ENCODE assay signal across 19 cellular contexts in genomic region chr22:42596376-42596775, GRCh38. TPM values are rescaled to one million over a fixed set of nuclear protein-coding genes. Genes with fewer than 3 reads are reported as not detected.
DNase-seq lines count a peak whose midpoint lies in the region; ATAC-seq and TF ChIP-seq lines count a peak whose summit lies in the region.
"Had no signal": no experiment of that assay in that cellular context is flagged by ENCODE, and none has a peak within 500 bp of the region (broad histone marks: within the 10 kb centered on the region; RNA-seq: fewer than 3 reads in every experiment).

No MANE protein-coding gene starts in this region.

- TF ChIP-seq CTCF in CD14-positive monocyte (IDR thresholded peaks at IDR 0.05), result no peak
- TF ChIP-seq CTCF in heart left ventricle (IDR thresholded peaks at IDR 0.05), result no peak
- TF ChIP-seq CTCF in ovary (IDR thresholded peaks at IDR 0.05), result no peak
- no peak for TF ChIP-seq CTCF in coronary artery (IDR thresholded peaks at IDR 0.05)

- ATAC-seq in heart left ventricle (peak; percentile 84 to 90 (median 87)), HG03159 (IDR thresholded peaks at IDR 0.05; ENCODE audit: unreplicated experiment) (no peak)
- ATAC-seq: activated naive CD8-positive, alpha-beta T cell treated with anti-CD3 and anti-CD28 coated beads, Interleukin-2, amount 50 U/mL, for 24 hours had no signal

- no peaks in the 10 kb centered on the region for H3K9me3 Mint-ChIP-seq in CD14-positive monocyte
- H3K9me3 Mint-ChIP-seq: activated CD4-positive, alpha-beta T cell treated with anti-CD3 and anti-CD28 coated beads, Interleukin-2, amount 10 ng/mL, durations not matched to agents 7 days and 5 days; activated naive CD8-positive, alpha-beta T cell treated with anti-CD3 and anti-CD28 coated beads, Interleukin-2, amount 50 U/mL, for 24 hours; immature natural killer cell had no signal

- H3K36me3 Mint-ChIP-seq in CD14-positive monocyte, result peaks cover 94 to 97% of the 10 kb centered on the region in 2 donors

- H3K4me3 ChIP-seq in heart left ventricle, result no peak overlapping the region
- H3K4me3 ChIP-seq in ovary, result no peak overlapping the region
- no peak overlapping the region for H3K4me3 ChIP-seq in coronary artery
- H3K4me3 ChIP-seq: lung had no signal

- WGBS in heart left ventricle, 4 donors, result 20 to 34% (median 24%) methylated on average over 4 of the region's 4 CpGs
- 2 to 6% (median 5%) methylated on average over 4 of the region's 4 CpGs for WGBS in ovary, 3 donors

- peaks cover 0 to 1% (median 0%) of the 10 kb centered on the region in 3 donors for H3K27me3 Mint-ChIP-seq in CD14-positive monocyte (ENCODE audit: low read depth in 3 of 3)
- H3K27me3 Mint-ChIP-seq: activated CD4-positive, alpha-beta T cell treated with anti-CD3 and anti-CD28 coated beads, Interleukin-2, amount 10 ng/mL, durations not matched to agents 7 days and 5 days; activated naive CD8-positive, alpha-beta T cell treated with anti-CD3 and anti-CD28 coated beads, Interleukin-2, amount 50 U/mL, for 24 hours had no signal

- H3K27ac ChIP-seq in heart left ventricle (peak overlapping the region in 11 of 12 donors; percentile 52 to 86 (median 72)), ovary (peak overlapping the region; percentile 3 to 38), coronary artery (no peak overlapping the region)
- H3K27ac ChIP-seq: C4-2B had no signal

- DNase-seq in CD14-positive monocyte (ENCODE audit: low spot score), result no peak
- DNase-seq in amniotic epithelial cell (ENCODE audit: low read depth), result peak; percentile 39
- peak; percentile 39 to 72 (median 62) for DNase-seq in heart left ventricle
- DNase-seq in ovary, result peak in 1 of 5 donors; percentile 53
- DNase-seq in hepatic stellate cell (ENCODE audit: low spot score), result no peak
- DNase-seq in DMS114 treated with DMSO at 0.1 percent for 48 hours (lab: John Stamatoyannopoulos, UW; ENCODE audit: unreplicated experiment), result no peak
- DNase-seq in coronary artery (ENCODE audit: low spot score), result no peak
- DNase-seq: activated CD4-positive, alpha-beta T cell treated with anti-CD3 and anti-CD28 coated beads, Interleukin-2, amount 10 ng/mL, durations not matched to agents 7 days and 5 days; activated naive CD8-positive, alpha-beta T cell treated with anti-CD3 and anti-CD28 coated beads, Interleukin-2, amount 50 U/mL, for 24 hours; immature natural killer cell; NCI-H1417; NCI-H69; nucleus accumbens; stimulated activated CD8-positive, alpha-beta memory T cell treated with anti-CD3 and anti-CD28 coated beads, Interleukin-4, amount 100 ng/mL, for 48 hours had no signal

- peak overlapping the region in 4 of 7 donors; percentile 20 to 75 (median 57) for H3K27ac Mint-ChIP-seq in CD14-positive monocyte
- H3K27ac Mint-ChIP-seq: activated CD4-positive, alpha-beta T cell treated with anti-CD3 and anti-CD28 coated beads, Interleukin-2, amount 10 ng/mL, durations not matched to agents 7 days and 5 days; activated naive CD8-positive, alpha-beta T cell treated with anti-CD3 and anti-CD28 coated beads, Interleukin-2, amount 50 U/mL, for 24 hours had no signal

- TF ChIP-seq EP300 in ovary (IDR thresholded peaks at IDR 0.05), result no peak

- peaks cover 3 to 35% (median 18%) of the 10 kb centered on the region in 12 donors for H3K4me1 ChIP-seq in heart left ventricle
- H3K4me1 ChIP-seq in ovary (ENCODE audit: insufficient read depth), result peaks cover 6% of the 10 kb centered on the region

- peaks cover 0 to 100% (median 98%) of the 10 kb centered on the region in 9 donors for H3K36me3 ChIP-seq in heart left ventricle
- no peaks in the 10 kb centered on the region for H3K36me3 ChIP-seq in ovary

- no peaks in the 10 kb centered on the region for H3K27me3 ChIP-seq in heart left ventricle
- no peaks in the 10 kb centered on the region for H3K27me3 ChIP-seq in ovary

- no peaks in the 10 kb centered on the region for H3K4me1 Mint-ChIP-seq in CD14-positive monocyte
- H3K4me1 Mint-ChIP-seq: activated CD4-positive, alpha-beta T cell treated with anti-CD3 and anti-CD28 coated beads, Interleukin-2, amount 10 ng/mL, durations not matched to agents 7 days and 5 days; activated naive CD8-positive, alpha-beta T cell treated with anti-CD3 and anti-CD28 coated beads, Interleukin-2, amount 50 U/mL, for 24 hours had no signal

- H3K9me3 ChIP-seq in heart left ventricle (no peaks in the 10 kb centered on the region), ovary (no peaks in the 10 kb centered on the region)

- H3K4me3 Mint-ChIP-seq in CD14-positive monocyte, result no peak overlapping the region
- H3K4me3 Mint-ChIP-seq: activated CD4-positive, alpha-beta T cell treated with anti-CD3 and anti-CD28 coated beads, Interleukin-2, amount 10 ng/mL, durations not matched to agents 7 days and 5 days; activated naive CD8-positive, alpha-beta T cell treated with anti-CD3 and anti-CD28 coated beads, Interleukin-2, amount 50 U/mL, for 24 hours; immature natural killer cell had no signal

- TF ChIP-seq POLR2A in heart left ventricle (IDR thresholded peaks at IDR 0.05) (no peak), ovary (IDR thresholded peaks at IDR 0.05) (no peak)

- intact Hi-C loops in CD14-positive monocyte (cut with micrococcal nuclease), result no loop called here
- intact Hi-C loops in heart left ventricle (cut with DNase I), result no loop called here
- intact Hi-C loops in ovary (cut with DNase I), result no loop called here

RNA-seq across cellular contexts. Expression of gene POLDIP3, which starts 18.3 kb away (rescaled TPM):
- 10 to 100 TPM; 53.8 to 55.3 TPM for polyA plus RNA-seq in CD14-positive monocyte
- 10 to 100 TPM; 23.5 to 38.4 (median 29.0) TPM for total RNA-seq in heart left ventricle
- polyA plus RNA-seq in heart left ventricle, result 10 to 100 TPM; 13.0 to 42.7 TPM
- 100 to 1,000 TPM in 5 of 7 donors, 10 to 100 TPM in 2; 44.0 to 133 (median 103) TPM for total RNA-seq in ovary
- polyA plus RNA-seq in ovary, result 100 to 1,000 TPM in 1 of 2 donors, 10 to 100 TPM in 1; 69.1 to 125 TPM

RNA-seq across cellular contexts. Expression of gene SERHL2, which starts 42.6 kb away (rescaled TPM):
- polyA plus RNA-seq in CD14-positive monocyte (under 1 TPM; 0.24 to 0.60 TPM), heart left ventricle (1 to 10 TPM; 1.1 to 3.4 TPM), ovary (10 to 100 TPM; 14.3 to 22.5 TPM)
- total RNA-seq in heart left ventricle (1 to 10 TPM in 8 of 9 donors, under 1 TPM in 1; 0.90 to 5.3 (median 3.5) TPM), ovary (10 to 100 TPM in 6 of 7 donors, 1 to 10 TPM in 1; 8.1 to 27.8 (median 14.9) TPM)

RNA-seq across cellular contexts. Expression of gene ATP5MGL, which starts 44.0 kb away (rescaled TPM):
- under 1 TPM in 1 of 2 donors, not detected in 1; 0.26 TPM for polyA plus RNA-seq in CD14-positive monocyte
- total RNA-seq in heart left ventricle, result 1 to 10 TPM in 1 of 9 donors, under 1 TPM in 4, not detected in 4; 0.31 to 1.3 (median 0.53) TPM
- polyA plus RNA-seq in heart left ventricle, result under 1 TPM in 1 of 2 donors, not detected in 1; 0.61 TPM
- total RNA-seq in ovary, result under 1 TPM in 5 of 7 donors, not detected in 2; 0.30 to 0.91 (median 0.54) TPM
- not detected for polyA plus RNA-seq in ovary
- total RNA-seq: M059J, myocyte had no signal

RNA-seq across cellular contexts. Expression of gene CYB5R3, which starts 52.8 kb away (rescaled TPM):
- 10 to 100 TPM; 54.0 to 76.4 TPM for polyA plus RNA-seq in CD14-positive monocyte
- total RNA-seq in heart left ventricle, result 100 to 1,000 TPM; 223 to 459 (median 305) TPM
- polyA plus RNA-seq in heart left ventricle, result 100 to 1,000 TPM; 135 to 379 TPM
- total RNA-seq in ovary, result 100 to 1,000 TPM in 5 of 7 donors, 10 to 100 TPM in 2; 56.9 to 279 (median 228) TPM
- 100 to 1,000 TPM; 224 to 231 TPM for polyA plus RNA-seq in ovary

Comparison
In these comparisons a context has a peak if more than half of its experiments do, and no peak if none do; other contexts are left out.
1. DNase-seq: peak in amniotic epithelial cell (single experiment) and heart left ventricle (5 of 5); none in CD14-positive monocyte (single experiment), hepatic stellate cell (single experiment), DMS114 treated with DMSO at 0.1 percent for 48 hours (single experiment) and coronary artery (single experiment).
2. H3K27ac ChIP-seq: peak in heart left ventricle (11 of 12) and ovary (2 of 2); none in coronary artery (0 of 2).